In genomic region chr2:238513346-238513745, GRCh38 we compare ENCODE assay signal across 1 cellular context.
TF ChIP-seq lines count a peak whose summit lies in the region.

No MANE protein-coding gene starts in this region.

TF ChIP-seq in GM23338, 12 proteins besides CTCF, POLR2A, EP300 and RAD21 (continued from another document):
- TF ChIP-seq ZNF462 (CRISPR knock-in tag; IDR thresholded peaks at IDR 0.05) (no peak), EZH2phosphoT487 (IDR thresholded peaks at IDR 0.05; ENCODE audit: unreplicated experiment) (no peak), JUNB (IDR thresholded peaks at IDR 0.05; ENCODE audit: unreplicated experiment) (no peak), ZNF331 (CRISPR knock-in tag; IDR thresholded peaks at IDR 0.05; ENCODE audit: low read depth) (no peak)
